In genomic region chr6:69985180-69985579, GRCh38 we compare ENCODE assay signal across 15 cellular contexts.
A peak's percentile ranks its signal among the peaks of the same experiment; 100 is the strongest.
DNase-seq lines count a peak whose midpoint lies in the region; ATAC-seq and TF ChIP-seq lines count a peak whose summit lies in the region.
"Had no signal": no experiment of that assay in that cellular context is flagged by ENCODE, and none has a peak within 500 bp of the region (broad histone marks: within the 10 kb centered on the region; RNA-seq: fewer than 3 reads in every experiment).

No MANE protein-coding gene starts in this region.

- no peaks in the 10 kb centered on the region for H3K4me1 Mint-ChIP-seq in stimulated activated effector memory CD8-positive, alpha-beta T cell treated with anti-CD3 and anti-CD28 coated beads, Interleukin-12 subunit alpha, Interleukin-12 subunit beta, amount 100 ng/mL, for 72 hours
- peaks cover 0 to 4% (median 0%) of the 10 kb centered on the region in 7 donors for H3K4me1 Mint-ChIP-seq in naive thymus-derived CD4-positive, alpha-beta T cell
- H3K4me1 Mint-ChIP-seq: activated naive CD8-positive, alpha-beta T cell treated with anti-CD3 and anti-CD28 coated beads, Interleukin-2, amount 10 ng/mL, durations not matched to agents 7 days and 5 days; immature natural killer cell had no signal

- TF ChIP-seq CTCF in Peyer's patch (IDR thresholded peaks at IDR 0.05): no peak
- no peak for TF ChIP-seq CTCF in adrenal gland (IDR thresholded peaks at IDR 0.05)

- no peaks in the 10 kb centered on the region for H3K27me3 ChIP-seq in naive thymus-derived CD4-positive, alpha-beta T cell (ENCODE audit: control insufficient read depth in 2 of 2, insufficient read depth in 2 of 2, low read length in 2 of 2)
- H3K27me3 ChIP-seq in Peyer's patch: no peaks in the 10 kb centered on the region
- H3K27me3 ChIP-seq in adrenal gland: no peaks in the 10 kb centered on the region
- H3K27me3 ChIP-seq: neutrophil had no signal

- CTCF ChIA-PET in naive thymus-derived CD4-positive, alpha-beta T cell (lab: Charles Lee): interaction anchor here (0.6 kb wide), 1 partner anchor 10 kb away, joined by 4 read pairs; no protein-coding TSS in a partner anchor

- H3K36me3 ChIP-seq in naive thymus-derived CD4-positive, alpha-beta T cell (ENCODE audit: control insufficient read depth in 2 of 3, insufficient read depth in 3 of 3, low read length in 3 of 3): no peaks in the 10 kb centered on the region
- H3K36me3 ChIP-seq in Peyer's patch: no peaks in the 10 kb centered on the region
- no peaks in the 10 kb centered on the region for H3K36me3 ChIP-seq in adrenal gland (replicated peaks in 1 of 2)
- H3K36me3 ChIP-seq: neutrophil had no signal

- no peaks in the 10 kb centered on the region for H3K4me1 ChIP-seq in naive thymus-derived CD4-positive, alpha-beta T cell (ENCODE audit: control insufficient read depth in 2 of 2, insufficient read depth in 2 of 2, low read length in 2 of 2)
- no peaks in the 10 kb centered on the region for H3K4me1 ChIP-seq in Peyer's patch
- no peaks in the 10 kb centered on the region for H3K4me1 ChIP-seq in adrenal gland (replicated peaks in 1 of 2)

- 76 to 90% (median 80%) methylated on average over 1 of the region's 1 CpG for WGBS in adrenal gland, 4 donors

- DNase-seq in activated CD4-positive, CD25-positive, alpha-beta regulatory T cell (lab: John Stamatoyannopoulos, UW): no peak
- DNase-seq in RPMI7951 (ENCODE audit: low read depth) (peak; percentile 15), Peyer's patch (no peak), adrenal gland (no peak)
- no peak for DNase-seq in stimulated activated effector memory CD8-positive, alpha-beta T cell treated with anti-CD3 and anti-CD28 coated beads, Interleukin-12 subunit alpha, Interleukin-12 subunit beta, amount 100 ng/mL, for 72 hours (ENCODE audit: low spot score in 2 of 2)
- DNase-seq in naive thymus-derived CD4-positive, alpha-beta T cell: no peak
- DNase-seq: 8988T; activated naive CD8-positive, alpha-beta T cell treated with anti-CD3 and anti-CD28 coated beads, Interleukin-2, amount 10 ng/mL, durations not matched to agents 7 days and 5 days; endodermal cell; immature natural killer cell; NCI-H2171 treated with DMSO at 0.1 percent for 48 hours; SHP77 had no signal

- H3K9me3 ChIP-seq in naive thymus-derived CD4-positive, alpha-beta T cell (ENCODE audit: control insufficient read depth in 2 of 3, low read length in 3 of 3): no peaks in the 10 kb centered on the region
- H3K9me3 ChIP-seq in Peyer's patch (no peaks in the 10 kb centered on the region), adrenal gland (replicated peaks in 1 of 3) (no peaks in the 10 kb centered on the region)
- H3K9me3 ChIP-seq: neutrophil had no signal

- no peak overlapping the region for H3K4me3 Mint-ChIP-seq in stimulated activated effector memory CD8-positive, alpha-beta T cell treated with anti-CD3 and anti-CD28 coated beads, Interleukin-12 subunit alpha, Interleukin-12 subunit beta, amount 100 ng/mL, for 72 hours
- H3K4me3 Mint-ChIP-seq in naive thymus-derived CD4-positive, alpha-beta T cell: no peak overlapping the region
- H3K4me3 Mint-ChIP-seq: activated naive CD8-positive, alpha-beta T cell treated with anti-CD3 and anti-CD28 coated beads, Interleukin-2, amount 10 ng/mL, durations not matched to agents 7 days and 5 days; endodermal cell; immature natural killer cell had no signal

- H3K27me3 Mint-ChIP-seq in naive thymus-derived CD4-positive, alpha-beta T cell: no peaks in the 10 kb centered on the region

- H3K36me3 Mint-ChIP-seq in stimulated activated effector memory CD8-positive, alpha-beta T cell treated with anti-CD3 and anti-CD28 coated beads, Interleukin-12 subunit alpha, Interleukin-12 subunit beta, amount 100 ng/mL, for 72 hours: no peaks in the 10 kb centered on the region
- H3K36me3 Mint-ChIP-seq in naive thymus-derived CD4-positive, alpha-beta T cell: no peaks in the 10 kb centered on the region
- H3K36me3 Mint-ChIP-seq: activated naive CD8-positive, alpha-beta T cell treated with anti-CD3 and anti-CD28 coated beads, Interleukin-2, amount 10 ng/mL, durations not matched to agents 7 days and 5 days had no signal

- intact Hi-C loops in naive thymus-derived CD4-positive, alpha-beta T cell (cut with micrococcal nuclease): loop anchor here in 1 of 2 donors (10.0 kb wide), 2 partner anchors 150 to 250 kb away; no protein-coding TSS in a partner anchor
- intact Hi-C loops in adrenal gland (cut with DNase I): no loop called here

- H3K27ac ChIP-seq in naive thymus-derived CD4-positive, alpha-beta T cell (ENCODE audit: low read depth, low read length): no peak overlapping the region
- H3K27ac ChIP-seq in Peyer's patch (no peak overlapping the region), adrenal gland (no peak overlapping the region)
- H3K27ac ChIP-seq: neutrophil had no signal

- H3K4me3 ChIP-seq in naive thymus-derived CD4-positive, alpha-beta T cell (ENCODE audit: low read length): no peak overlapping the region
- H3K4me3 ChIP-seq in Peyer's patch (no peak overlapping the region), adrenal gland (no peak overlapping the region)

- no peak overlapping the region for H3K27ac Mint-ChIP-seq in stimulated activated effector memory CD8-positive, alpha-beta T cell treated with anti-CD3 and anti-CD28 coated beads, Interleukin-12 subunit alpha, Interleukin-12 subunit beta, amount 100 ng/mL, for 72 hours
- no peak overlapping the region for H3K27ac Mint-ChIP-seq in naive thymus-derived CD4-positive, alpha-beta T cell
- H3K27ac Mint-ChIP-seq: activated naive CD8-positive, alpha-beta T cell treated with anti-CD3 and anti-CD28 coated beads, Interleukin-2, amount 10 ng/mL, durations not matched to agents 7 days and 5 days; endodermal cell; immature natural killer cell had no signal

- TF ChIP-seq POLR2A in Peyer's patch (IDR thresholded peaks at IDR 0.05) (no peak), adrenal gland (IDR thresholded peaks at IDR 0.05) (no peak)

- POLR2A ChIA-PET in naive thymus-derived CD4-positive, alpha-beta T cell (lab: Charles Lee): no interaction called here

- peak; percentile 28 to 63 for ATAC-seq in activated CD4-positive, CD25-positive, alpha-beta regulatory T cell treated with anti-CD3 and anti-CD28 coated beads, Interleukin-2, amount 50 U/mL, for 24 hours
- ATAC-seq in HG02798 (IDR thresholded peaks at IDR 0.05; ENCODE audit: poor library complexity, unreplicated experiment): peak; percentile 59
- peak; percentile 66 for ATAC-seq in stimulated activated effector memory CD8-positive, alpha-beta T cell treated with anti-CD3 and anti-CD28 coated beads, Interleukin-12 subunit alpha, Interleukin-12 subunit beta, amount 100 ng/mL, for 72 hours
- no peak for ATAC-seq in naive thymus-derived CD4-positive, alpha-beta T cell

- no peaks in the 10 kb centered on the region for H3K9me3 Mint-ChIP-seq in stimulated activated effector memory CD8-positive, alpha-beta T cell treated with anti-CD3 and anti-CD28 coated beads, Interleukin-12 subunit alpha, Interleukin-12 subunit beta, amount 100 ng/mL, for 72 hours
- H3K9me3 Mint-ChIP-seq in naive thymus-derived CD4-positive, alpha-beta T cell: no peaks in the 10 kb centered on the region
- H3K9me3 Mint-ChIP-seq: activated naive CD8-positive, alpha-beta T cell treated with anti-CD3 and anti-CD28 coated beads, Interleukin-2, amount 10 ng/mL, durations not matched to agents 7 days and 5 days; endodermal cell had no signal
